8 cellular contexts compared by ENCODE assay signal in the genomic region with DNA sequence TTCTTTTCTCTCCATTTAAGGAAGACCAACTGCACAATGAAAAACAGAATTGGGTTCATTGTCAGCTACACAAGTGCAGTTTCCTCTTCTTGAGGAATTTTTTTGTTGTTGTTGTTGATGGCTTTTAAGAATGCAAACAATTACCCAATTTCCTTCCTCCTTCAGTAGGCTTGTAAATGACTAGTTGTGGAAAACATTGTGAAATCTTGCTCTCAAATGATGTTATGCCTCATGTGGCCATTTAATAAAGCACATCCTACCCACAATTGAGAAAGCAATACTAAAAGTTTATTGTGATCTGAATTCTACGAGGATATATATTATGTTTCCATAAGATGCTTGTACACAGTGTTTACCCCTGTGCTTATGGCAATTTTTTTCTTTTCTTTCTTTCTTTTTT.
DNase-seq lines count a peak whose midpoint lies in the region; ATAC-seq and TF ChIP-seq lines count a peak whose summit lies in the region.

No MANE protein-coding gene starts in this region.

- no peaks in the 10 kb centered on the region for H3K27me3 Mint-ChIP-seq in effector memory CD8-positive, alpha-beta T cell

- H3K27me3 ChIP-seq in stomach: no peaks in the 10 kb centered on the region

- H3K4me1 Mint-ChIP-seq in effector memory CD8-positive, alpha-beta T cell (ENCODE audit: low read depth in 2 of 2): no peaks in the 10 kb centered on the region

- TF ChIP-seq EP300 in stomach (IDR thresholded peaks at IDR 0.05): no peak

- peak; percentile 58 for ATAC-seq in GM19043 (IDR thresholded peaks at IDR 0.05; ENCODE audit: low read depth, unreplicated experiment)
- ATAC-seq in effector memory CD8-positive, alpha-beta T cell (replicated peaks): peak; percentile 61

- no peak overlapping the region for H3K4me3 ChIP-seq in stomach

- H3K27ac ChIP-seq in stomach: no peak overlapping the region

- DNase-seq in M059J (ENCODE audit: low read depth): peak; percentile 5
- DNase-seq in effector memory CD8-positive, alpha-beta T cell: no peak
- peak; percentile 15 for DNase-seq in pulmonary artery endothelial cell (ENCODE audit: low read depth, low spot score)
- DNase-seq in iPS-NIHi7 (ENCODE audit: extremely low spot score): no peak
- no peak for DNase-seq in Ammon's horn (ENCODE audit: low spot score)
- no peak for DNase-seq in stomach
- DNase-seq in NCI-H146 (lab: John Stamatoyannopoulos, UW): no peak

- no peaks in the 10 kb centered on the region for H3K4me1 ChIP-seq in stomach

- 51 to 63% (median 55%) methylated on average over 1 of the region's 1 CpG for WGBS in stomach, 5 donors

- H3K9me3 ChIP-seq in stomach: peaks cover 0 to 3% (median 0%) of the 10 kb centered on the region in 4 donors

- H3K4me3 Mint-ChIP-seq in effector memory CD8-positive, alpha-beta T cell: no peak overlapping the region

- peak in 2 of 7 experiments; percentile 17 to 37 for TF ChIP-seq CTCF in stomach (IDR thresholded peaks at IDR 0.05)

- no peak for TF ChIP-seq POLR2A in stomach (IDR thresholded peaks at IDR 0.05)

- no peak overlapping the region for H3K27ac Mint-ChIP-seq in effector memory CD8-positive, alpha-beta T cell

- H3K9me3 Mint-ChIP-seq in effector memory CD8-positive, alpha-beta T cell: no peaks in the 10 kb centered on the region

- H3K36me3 ChIP-seq in stomach: no peaks in the 10 kb centered on the region

- intact Hi-C loops in stomach (cut with DNase I; ENCODE audit: low total_unique reads): no loop called here

- H3K36me3 Mint-ChIP-seq in effector memory CD8-positive, alpha-beta T cell (ENCODE audit: insufficient read depth): no peaks in the 10 kb centered on the region

Comparison
In these comparisons a context has a peak if more than half of its experiments do, and no peak if none do; other contexts are left out.
1. DNase-seq: peak in M059J (single experiment) and pulmonary artery endothelial cell (single experiment); none in effector memory CD8-positive, alpha-beta T cell (0 of 3), iPS-NIHi7 (single experiment), Ammon's horn (single experiment), stomach (single experiment) and NCI-H146 (single experiment).